8 cellular contexts compared by ENCODE assay signal in the genomic region with DNA sequence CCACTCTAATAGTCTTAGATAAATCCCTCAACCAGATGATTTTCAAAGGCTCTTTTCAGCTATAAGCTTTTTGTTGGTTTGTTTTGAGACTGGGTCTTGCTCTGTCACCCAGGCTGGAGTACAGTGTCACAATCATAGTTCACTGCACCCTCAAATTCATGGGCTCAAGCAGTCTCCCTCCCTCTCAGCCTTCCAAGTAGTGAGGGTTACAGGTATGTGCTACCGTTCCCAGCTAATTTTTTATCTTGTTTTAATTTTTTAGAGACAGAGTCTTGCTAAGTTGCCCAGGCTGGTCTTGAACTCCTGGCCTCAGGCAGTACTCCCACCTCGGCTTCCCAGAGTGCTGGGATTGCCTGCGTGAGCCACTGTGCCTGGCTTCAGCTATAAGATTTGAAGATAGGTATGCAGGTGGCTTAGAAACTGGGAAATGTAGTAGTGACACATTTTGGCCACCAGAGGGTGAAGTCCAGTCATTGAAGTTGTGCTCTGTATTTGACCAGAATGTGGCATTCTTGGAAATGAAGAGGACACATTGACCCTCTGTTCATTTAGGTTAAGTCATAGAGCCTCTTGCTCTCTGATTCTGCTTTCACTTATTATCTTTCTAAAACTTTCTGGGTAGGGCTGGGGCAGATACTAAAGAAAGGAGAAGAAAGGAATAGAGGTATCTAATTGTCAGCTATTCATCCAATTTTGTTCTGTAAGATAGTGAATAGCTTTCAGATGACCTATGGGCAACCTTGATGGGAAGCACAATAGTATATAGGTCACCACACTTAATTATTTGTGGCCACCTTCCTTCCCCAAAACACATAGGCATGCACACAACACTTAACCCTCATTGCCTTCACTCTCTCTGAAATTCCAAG. TPM values are rescaled to one million over a fixed set of nuclear protein-coding genes. Genes with fewer than 3 reads are reported as not detected.
DNase-seq lines count a peak whose midpoint lies in the region; ATAC-seq, FAIRE-seq and TF ChIP-seq lines count a peak whose summit lies in the region.

No MANE protein-coding gene starts in this region.

- DNase-seq in A673 (ENCODE audit: low spot score) (peak; percentile 51), DND-41 (peak; percentile 40), RWPE1 (ENCODE audit: low spot score) (peak; percentile 58), dermis microvascular lymphatic vessel endothelial cell (ENCODE audit: low read depth in 2 of 2) (peak; percentile 48 to 65), lung microvascular endothelial cell (ENCODE audit: low read depth in 2 of 2) (peak; percentile 67 to 74), urothelium cell line (ENCODE audit: low spot score) (peak; percentile 52), posterior vena cava (ENCODE audit: low spot score) (no peak)

- TF ChIP-seq CTCF in A673 (conservative IDR thresholded peaks at IDR 0.05; ENCODE audit: low read depth, low read length) (peak; percentile 77), DND-41 (IDR thresholded peaks at IDR 0.05; ENCODE audit: borderline replicate concordance, extremely low read depth, low read length, poor library complexity, severe bottlenecking) (peak; percentile 77), RWPE1 (conservative IDR thresholded peaks at IDR 0.05; ENCODE audit: low read depth) (peak; percentile 79)

- FAIRE-seq in urothelium cell line (lab: Jason Lieb, UNC) = no peak

- no peak overlapping the region for H3K4me2 ChIP-seq in DND-41 (ENCODE audit: insufficient read depth, low read length)

- H3K4me1 ChIP-seq in A673 (ENCODE audit: insufficient read depth, low read length, poor library complexity, severe bottlenecking) (peaks cover 5% of the 10 kb centered on the region), DND-41 (ENCODE audit: insufficient read depth, low read length) (no peaks in the 10 kb centered on the region)

- no peaks in the 10 kb centered on the region for H3K27me3 ChIP-seq in A673 (replicated peaks; ENCODE audit: insufficient read depth, low read depth, low read length, poor library complexity)
- H3K27me3 ChIP-seq in DND-41 (ENCODE audit: insufficient read depth, low read length, poor library complexity) = no peaks in the 10 kb centered on the region

- H4K20me1 ChIP-seq in DND-41 (ENCODE audit: insufficient read depth, low read length) = peaks cover 10% of the 10 kb centered on the region; the same call in 1 of the 2 replicates

- H3K9me3 ChIP-seq in A673 (ENCODE audit: low read depth, low read length, poor library complexity, severe bottlenecking) (no peaks in the 10 kb centered on the region), DND-41 (ENCODE audit: insufficient read depth, low read length, severe bottlenecking) (no peaks in the 10 kb centered on the region)

- no peaks in the 10 kb centered on the region for H3K36me3 ChIP-seq in A673 (ENCODE audit: insufficient read depth, low read length, poor library complexity, severe bottlenecking)
- H3K36me3 ChIP-seq in DND-41 (ENCODE audit: insufficient read depth, low read length) = peaks cover 48% of the 10 kb centered on the region

- H3K79me2 ChIP-seq in DND-41 (ENCODE audit: insufficient read depth, low read length) = peaks cover 26% of the 10 kb centered on the region

- POLR2A ChIA-PET in A673 (lab: Charles Lee; ENCODE audit: low non-redundant PET) (interaction anchor here (0.7 kb wide), 1 partner anchor 140 kb away, joined by 3 read pairs; no protein-coding TSS in a partner anchor), RWPE1 (lab: Yijun Ruan, JAX; ENCODE audit: low non-redundant PET) (no interaction called here)

- no peak overlapping the region for H3K4me3 ChIP-seq in A673 (ENCODE audit: low read depth, low read length, poor library complexity, severe bottlenecking)
- H3K4me3 ChIP-seq in DND-41 (ENCODE audit: low read depth in 1 of 2, low read length in 2 of 2) = no peak overlapping the region

- BruUV-seq in A673 (replicated peaks; lab: Mats Ljungman, UMichigan) = no TSS peak

- H2AFZ ChIP-seq in DND-41 (ENCODE audit: low read depth, low read length) = no peak overlapping the region

- ATAC-seq in DND-41 (ENCODE audit: insufficient read depth, low read depth) = peak; percentile 74
- ATAC-seq in HG03432 (IDR thresholded peaks at IDR 0.05; ENCODE audit: unreplicated experiment) = peak; percentile 42

- H3K27ac ChIP-seq in A673 (ENCODE audit: low read depth, low read length, poor library complexity, severe bottlenecking) (no peak overlapping the region), DND-41 (ENCODE audit: low read length) (no peak overlapping the region), RWPE1 (no peak overlapping the region)

- intact Hi-C loops in A673 (cut with micrococcal nuclease; ENCODE audit: unreplicated experiment) (loop anchor here (2.0 to 10.0 kb wide), 2 partner anchors 138 to 1104 kb away; no protein-coding TSS in a partner anchor), posterior vena cava (cut with DNase I) (loop anchor here in 1 of 2 donors (10.0 kb wide), 1 partner anchor 134 kb away; no protein-coding TSS in a partner anchor)

- CTCF ChIA-PET in A673 (lab: Charles Lee) (interaction anchor here (0.7 to 2.6 kb wide), 3 partner anchors 19 to 346 kb away, joined by 3 to 16 read pairs (median 3); no protein-coding TSS in a partner anchor), RWPE1 (lab: Yijun Ruan, JAX) (interaction anchor here (0.5 to 2.2 kb wide), 24 partner anchors 8 to 1822 kb away, joined by 3 to 11 read pairs (median 4); no protein-coding TSS in a partner anchor)

- H3K9ac ChIP-seq in DND-41 (ENCODE audit: low read depth, low read length) = no peak overlapping the region

RNA-seq across cellular contexts. Expression of a gene that starts 36.0 kb away (rescaled TPM):
- total RNA-seq in A673 (2021) (14.4 and 16.2 TPM in 2 replicates), dermis microvascular lymphatic vessel endothelial cell (8.1 and 10.5 TPM in 2 replicates), lung microvascular endothelial cell (7.9 and 8.7 TPM in 2 replicates), posterior vena cava (1 to 10 TPM; 7.1 to 8.4 TPM)
